ENCODE assay signal across 20 cellular contexts in genomic region chr17:68831170-68831569, GRCh38.
DNase-seq lines count a peak whose midpoint lies in the region; ATAC-seq, FAIRE-seq and TF ChIP-seq lines count a peak whose summit lies in the region.
"Had no signal": no experiment of that assay in that cellular context is flagged by ENCODE, and none has a peak within 500 bp of the region (broad histone marks: within the 10 kb centered on the region; RNA-seq: fewer than 3 reads in every experiment).

No MANE protein-coding gene starts in this region.

- TF ChIP-seq POLR2A in A549 (IDR thresholded peaks at IDR 0.05; ENCODE audit: low read length), result no peak
- no peak for TF ChIP-seq POLR2A in K562 (conservative IDR thresholded peaks at IDR 0.05)

- H4K20me1 ChIP-seq in K562 (replicated peaks; ENCODE audit: control insufficient read depth, insufficient read depth, low read length), result no peaks in the 10 kb centered on the region
- H4K20me1 ChIP-seq: BLaER1 treated with 17β-estradiol and CSF1 and Interleukin-3, amounts not matched to agents 10 nM and 100 nM had no signal

- ATAC-seq in A549 (no peak), K562 (no peak), GM19328 (IDR thresholded peaks at IDR 0.05; ENCODE audit: unreplicated experiment) (no peak), HG02763 (IDR thresholded peaks at IDR 0.05; ENCODE audit: unreplicated experiment) (no peak)
- ATAC-seq: CD8-positive, alpha-beta T cell had no signal

- H3K4me3 ChIP-seq in A549, result no peak overlapping the region
- no peak overlapping the region for H3K4me3 ChIP-seq in K562
- H3K4me3 ChIP-seq in skeletal muscle tissue (ENCODE audit: low read length in 3 of 3), result no peak overlapping the region
- H3K4me3 ChIP-seq: BLaER1 treated with 17β-estradiol and CSF1 and Interleukin-3, amounts not matched to agents 10 nM and 100 nM had no signal

- no peak for DNase-seq in A549 (ENCODE audit: low read depth in 1 of 2, low spot score in 1 of 2)
- DNase-seq in K562 (ENCODE audit: extremely low read depth in 1 of 4, low spot score in 3 of 4), result no peak
- DNase-seq: 8988T; AML-193; Caco-2; Calu3; CD4-positive, alpha-beta T cell; CD8-positive, alpha-beta T cell; DMS79 treated with DMSO at 0.1 percent for 48 hours; GF-D8 had no signal

- H3K9me1 ChIP-seq in K562 (ENCODE audit: control insufficient read depth, insufficient read depth, low read length), result no peaks in the 10 kb centered on the region

- POLR2A ChIA-PET in A549 (lab: Yijun Ruan, JAX), result no interaction called here
- POLR2A ChIA-PET in K562 (lab: Yijun Ruan, JAX), result no interaction called here

- no peak overlapping the region for H3K27ac ChIP-seq in A549
- no peak overlapping the region for H3K27ac ChIP-seq in K562 (ENCODE audit: extremely low read depth, low read depth, low read length)
- H3K27ac ChIP-seq in skeletal muscle tissue (ENCODE audit: low read depth, low read length), result peak overlapping the region; percentile 36
- H3K27ac ChIP-seq: C4-2B had no signal

- TF ChIP-seq RAD21 in A549 (conservative IDR thresholded peaks at IDR 0.05 in 1 of 2, IDR thresholded peaks at IDR 0.05 in 1 of 2) (no peak), K562 (CRISPR knock-in tag; conservative IDR thresholded peaks at IDR 0.05 in 1 of 2, IDR thresholded peaks at IDR 0.05 in 1 of 2) (no peak)

- FAIRE-seq in A549 (lab: Jason Lieb, UNC) (no peak), K562 (lab: Jason Lieb, UNC) (no peak)
- FAIRE-seq: A204.1, D721Med, G401.6, GM12891, GM19239 had no signal

- no peaks in the 10 kb centered on the region for H3K4me1 ChIP-seq in A549
- no peaks in the 10 kb centered on the region for H3K4me1 ChIP-seq in K562 (replicated peaks in 1 of 2; ENCODE audit: control insufficient read depth in 2 of 2, insufficient read depth in 2 of 2, low read length in 2 of 2)
- no peaks in the 10 kb centered on the region for H3K4me1 ChIP-seq in skeletal muscle tissue (ENCODE audit: control insufficient read depth in 3 of 3, insufficient read depth in 3 of 3, low read length in 3 of 3)
- H3K4me1 ChIP-seq: Caco-2 had no signal

- no TSS peak for BruUV-seq in K562 (replicated peaks; lab: Mats Ljungman, UMichigan)

- H3K36me3 ChIP-seq in K562 (ENCODE audit: control insufficient read depth, insufficient read depth, low read length), result no peaks in the 10 kb centered on the region
- no peaks in the 10 kb centered on the region for H3K36me3 ChIP-seq in skeletal muscle tissue (ENCODE audit: control insufficient read depth in 3 of 3, insufficient read depth in 3 of 3, low read length in 3 of 3)
- H3K36me3 ChIP-seq: BLaER1 treated with 17β-estradiol and CSF1 and Interleukin-3, amounts not matched to agents 10 nM and 100 nM had no signal

- H3K9me3 ChIP-seq in A549, result 0 out of 3 replicates have a peak, but pooled peaks cover 8% of the 10 kb centered on the region
- no peaks in the 10 kb centered on the region for H3K9me3 ChIP-seq in K562 (replicated peaks; ENCODE audit: control insufficient read depth, insufficient read depth, low read depth, low read length)
- H3K9me3 ChIP-seq in skeletal muscle tissue (ENCODE audit: control insufficient read depth in 3 of 3, low read length in 3 of 3), result no peaks in the 10 kb centered on the region
- H3K9me3 ChIP-seq: Caco-2 had no signal

- H3K27me3 ChIP-seq in K562 (ENCODE audit: control insufficient read depth in 2 of 2, insufficient read depth in 2 of 2, low read length in 2 of 2) (no peaks in the 10 kb centered on the region), skeletal muscle tissue (ENCODE audit: control insufficient read depth in 3 of 3, insufficient read depth in 3 of 3, low read length in 3 of 3) (no peaks in the 10 kb centered on the region)
- H3K27me3 ChIP-seq: BLaER1 treated with 17β-estradiol and CSF1 and Interleukin-3, amounts not matched to agents 10 nM and 100 nM had no signal

- H3K9ac ChIP-seq in K562 (ENCODE audit: insufficient read depth in 1 of 2, low read depth in 2 of 2, low read length in 2 of 2) (no peak overlapping the region), skeletal muscle tissue (ENCODE audit: low read depth in 1 of 3, low read length in 3 of 3) (no peak overlapping the region)

- CTCF ChIA-PET in A549 (lab: Yijun Ruan, JAX) (no interaction called here), K562 (lab: Yijun Ruan, JAX; ENCODE audit: low intra/inter-chr PET ratio) (no interaction called here)

- in situ Hi-C loops in K562 (cut with MboI), result no loop called here

- H3K79me2 ChIP-seq in K562 (ENCODE audit: control insufficient read depth, insufficient read depth, low read length), result no peaks in the 10 kb centered on the region

- H2AFZ ChIP-seq in K562 (ENCODE audit: low read depth, low read length), result no peak overlapping the region

- H3K4me2 ChIP-seq in A549, result no peak overlapping the region
- H3K4me2 ChIP-seq in K562 (ENCODE audit: insufficient read depth, low read length), result no peak overlapping the region

- no peak for TF ChIP-seq CTCF in A549 (IDR thresholded peaks at IDR 0.05)
- no peak for TF ChIP-seq CTCF in K562 (IDR thresholded peaks at IDR 0.05 in 2 of 3, conservative IDR thresholded peaks at IDR 0.05 in 1 of 3; ENCODE audit: insufficient read depth in 2 of 3, low read depth in 1 of 3, low read length in 3 of 3)

- 33% methylated on average over 7 of the region's 7 CpGs for WGBS in A549 (ENCODE audit: missing lambda C conversion rate)
- WGBS in K562 (ENCODE audit: insufficient coverage, low coverage, missing lambda C conversion rate), result 0% methylated on average over 7 of the region's 7 CpGs

- TF ChIP-seq EP300 in A549 (IDR thresholded peaks at IDR 0.05) (no peak), K562 (IDR thresholded peaks at IDR 0.05; ENCODE audit: low read length) (no peak)

- intact Hi-C loops in K562 (cut with micrococcal nuclease), result no loop called here

TF ChIP-seq in A549, 52 proteins besides CTCF, POLR2A, EP300 and RAD21:
- TF ChIP-seq ZFP36 (IDR thresholded peaks at IDR 0.05; ENCODE audit: borderline replicate concordance, partially characterized antibody) (peak; percentile 11), KDM1A (IDR thresholded peaks at IDR 0.05; ENCODE audit: low read depth) (no peak)

TF ChIP-seq in K562, 482 proteins besides CTCF, POLR2A, EP300 and RAD21:
- TF ChIP-seq, protein P1, sequence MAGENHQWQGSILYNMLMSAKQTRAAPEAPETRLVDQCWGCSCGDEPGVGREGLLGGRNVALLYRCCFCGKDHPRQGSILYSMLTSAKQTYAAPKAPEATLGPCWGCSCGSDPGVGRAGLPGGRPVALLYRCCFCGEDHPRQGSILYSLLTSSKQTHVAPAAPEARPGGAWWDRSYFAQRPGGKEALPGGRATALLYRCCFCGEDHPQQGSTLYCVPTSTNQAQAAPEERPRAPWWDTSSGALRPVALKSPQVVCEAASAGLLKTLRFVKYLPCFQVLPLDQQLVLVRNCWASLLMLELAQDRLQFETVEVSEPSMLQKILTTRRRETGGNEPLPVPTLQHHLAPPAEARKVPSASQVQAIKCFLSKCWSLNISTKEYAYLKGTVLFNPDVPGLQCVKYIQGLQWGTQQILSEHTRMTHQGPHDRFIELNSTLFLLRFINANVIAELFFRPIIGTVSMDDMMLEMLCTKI (IDR thresholded peaks at IDR 0.05; ENCODE audit: partially characterized antibody), result no peak
- TF ChIP-seq FOXJ3 (CRISPR knock-in tag; IDR thresholded peaks at IDR 0.05), result no peak
- TF ChIP-seq MED1 (CRISPR knock-in tag; IDR thresholded peaks at IDR 0.05; ENCODE audit: borderline replicate concordance), result no peak
- peak; percentile 64 for TF ChIP-seq ZFP36 (IDR thresholded peaks at IDR 0.05; ENCODE audit: low read depth, low read length, partially characterized antibody)
- no peak for TF ChIP-seq MYNN (IDR thresholded peaks at IDR 0.05)
- TF ChIP-seq MYNN (CRISPR knock-in tag; IDR thresholded peaks at IDR 0.05), result no peak
- TF ChIP-seq DNMT1 (IDR thresholded peaks at IDR 0.05), result no peak
- TF ChIP-seq ZKSCAN3 (CRISPR knock-in tag; IDR thresholded peaks at IDR 0.05), result no peak

Comparison
In these comparisons a context has a peak if more than half of its experiments do, and no peak if none do; other contexts are left out.
1. Of the 35 proteins assayed by ChIP-seq in both K562 and A549: peak only in K562: none; only in A549: none; in both: ZFP36; in neither: 34.